Comparison of ENCODE assay signal across 8 cellular contexts in the genomic region with DNA sequence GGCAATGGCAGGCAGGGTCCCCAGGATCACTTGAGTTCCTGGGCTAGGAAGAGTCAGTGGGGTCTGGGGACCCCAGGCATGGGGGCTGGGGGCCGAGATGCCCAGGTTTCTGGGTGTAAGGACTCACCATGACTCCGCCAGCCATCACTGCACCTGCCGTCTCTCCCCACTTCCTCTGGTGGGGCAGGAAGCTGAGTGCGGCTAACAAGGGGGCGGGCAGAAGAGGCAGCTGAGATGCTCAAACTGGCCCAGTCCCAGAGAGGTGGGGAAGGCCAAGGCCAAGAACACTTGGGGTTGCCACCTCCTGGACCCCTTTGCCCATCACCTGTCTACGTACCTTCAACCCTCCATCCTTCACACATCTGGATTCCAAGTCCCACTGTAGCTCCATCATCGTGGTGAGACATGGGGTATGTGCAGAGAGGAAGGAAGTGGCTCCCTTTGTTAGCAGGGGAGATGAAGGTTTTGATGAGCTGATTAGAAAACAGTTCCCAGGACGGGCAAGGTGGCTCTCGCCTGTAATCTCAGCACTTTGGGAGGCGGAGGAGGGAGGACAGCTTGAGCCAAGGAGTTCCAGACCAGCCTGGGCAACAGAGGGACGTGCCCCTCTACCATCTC. TPM values are rescaled to one million over a fixed set of nuclear protein-coding genes. Genes with fewer than 3 reads are reported as not detected.
DNase-seq lines count a peak whose midpoint lies in the region; ATAC-seq and TF ChIP-seq lines count a peak whose summit lies in the region.

A gene with protein sequence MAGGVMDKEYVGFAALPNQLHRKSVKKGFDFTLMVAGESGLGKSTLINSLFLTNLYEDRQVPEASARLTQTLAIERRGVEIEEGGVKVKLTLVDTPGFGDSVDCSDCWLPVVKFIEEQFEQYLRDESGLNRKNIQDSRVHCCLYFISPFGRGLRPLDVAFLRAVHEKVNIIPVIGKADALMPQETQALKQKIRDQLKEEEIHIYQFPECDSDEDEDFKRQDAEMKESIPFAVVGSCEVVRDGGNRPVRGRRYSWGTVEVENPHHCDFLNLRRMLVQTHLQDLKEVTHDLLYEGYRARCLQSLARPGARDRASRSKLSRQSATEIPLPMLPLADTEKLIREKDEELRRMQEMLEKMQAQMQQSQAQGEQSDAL (minus strand): TSS at position 164 of the 618 bp plus-strand sequence. CDS start 19 bp downstream, at position 145.

- peak within 1 kb of the TSS; percentile 97 to 100 (median 100) for H3K27ac Mint-ChIP-seq in CD4-positive, alpha-beta memory T cell
- no peak within 1 kb of the TSS; the same call in 1 of the 2 replicates for H3K27ac Mint-ChIP-seq in WTC11

- H3K9me3 Mint-ChIP-seq in CD4-positive, alpha-beta memory T cell = peaks cover 0 to 5% (median 0%) of the 10 kb centered on the region in 8 donors
- H3K9me3 Mint-ChIP-seq in WTC11 = no peaks in the 10 kb centered on the region

- TF ChIP-seq CTCF in psoas muscle (IDR thresholded peaks at IDR 0.05) (no peak), WTC11 (IDR thresholded peaks at IDR 0.05) (no peak)

- peaks cover 6% of the 10 kb centered on the region for H3K36me3 ChIP-seq in CD4-positive, alpha-beta memory T cell (ENCODE audit: insufficient read depth, low read length)
- H3K36me3 ChIP-seq in KOPT-K1 (ENCODE audit: insufficient read depth, low read length) (peaks cover 17% of the 10 kb centered on the region), psoas muscle (ENCODE audit: insufficient read depth in 1 of 2, low read depth in 1 of 2) (no peaks in the 10 kb centered on the region)

- peaks cover 32 to 69% (median 48%) of the 10 kb centered on the region in 4 donors for H3K4me1 Mint-ChIP-seq in CD4-positive, alpha-beta memory T cell
- H3K4me1 Mint-ChIP-seq in WTC11 = peaks cover 4% of the 10 kb centered on the region

- 43 to 59% (median 44%) methylated on average over 11 of the region's 11 CpGs for WGBS in psoas muscle, 3 donors

- peak within 1 kb of the TSS; percentile 86 for H3K27ac ChIP-seq in CD4-positive, alpha-beta memory T cell (ENCODE audit: low read depth, low read length)
- H3K27ac ChIP-seq in KOPT-K1 (ENCODE audit: low read depth, low read length, poor library complexity, severe bottlenecking) = peak within 1 kb of the TSS; percentile 98
- H3K27ac ChIP-seq in psoas muscle = peak within 1 kb of the TSS; percentile 32

- H3K4me1 ChIP-seq in CD4-positive, alpha-beta memory T cell (ENCODE audit: insufficient read depth, low read length) = peaks cover 59% of the 10 kb centered on the region
- peaks cover 10% of the 10 kb centered on the region for H3K4me1 ChIP-seq in psoas muscle

- no peaks in the 10 kb centered on the region for H3K27me3 Mint-ChIP-seq in CD4-positive, alpha-beta memory T cell
- peaks cover 13% of the 10 kb centered on the region for H3K27me3 Mint-ChIP-seq in WTC11 (ENCODE audit: low read depth)

- H3K36me3 Mint-ChIP-seq in CD4-positive, alpha-beta memory T cell = peaks cover 12 to 29% of the 10 kb centered on the region in 2 donors
- H3K36me3 Mint-ChIP-seq in WTC11 = 0 out of 2 replicates have a peak, but pooled peaks cover 2% of the 10 kb centered on the region

- ATAC-seq in psoas muscle (no peak), WTC11 (no peak), GM19463 (IDR thresholded peaks at IDR 0.05; ENCODE audit: unreplicated experiment) (no peak)

- H3K4me3 Mint-ChIP-seq in CD4-positive, alpha-beta memory T cell = peak within 1 kb of the TSS; percentile 82 to 97 (median 91)
- no peak within 1 kb of the TSS for H3K4me3 Mint-ChIP-seq in WTC11

- peak within 1 kb of the TSS; percentile 86 to 88 for H3K4me3 ChIP-seq in CD4-positive, alpha-beta memory T cell (ENCODE audit: low read length in 2 of 2)
- H3K4me3 ChIP-seq in psoas muscle = no peak within 1 kb of the TSS

- POLR2A ChIA-PET in CD4-positive, alpha-beta memory T cell (lab: Charles Lee; ENCODE audit: partially characterized antibody) = interaction anchor here (0.7 to 11.2 kb wide), 24 partner anchors 14 to 567 kb away, joined by 3 to 540 read pairs (median 4); a partner anchor contains a TSS
- POLR2A ChIA-PET in WTC11 (lab: Charles Lee) = interaction anchor here (0.9 kb wide), 1 partner anchor 10 kb away, joined by 3 read pairs; no protein-coding TSS in a partner anchor

- no peaks in the 10 kb centered on the region for H3K9me3 ChIP-seq in CD4-positive, alpha-beta memory T cell (ENCODE audit: control insufficient read depth in 1 of 2, low read length in 2 of 2)
- H3K9me3 ChIP-seq in KOPT-K1 (ENCODE audit: insufficient read depth, low read length, poor library complexity, severe bottlenecking) = no peaks in the 10 kb centered on the region
- H3K9me3 ChIP-seq in psoas muscle = no peaks in the 10 kb centered on the region

- H3K27me3 ChIP-seq in CD4-positive, alpha-beta memory T cell (ENCODE audit: insufficient read depth, low read length) = no peaks in the 10 kb centered on the region
- no peaks in the 10 kb centered on the region for H3K27me3 ChIP-seq in psoas muscle (ENCODE audit: insufficient read depth in 3 of 3, low read length in 2 of 3)

- intact Hi-C loops in CD4-positive, alpha-beta memory T cell (cut with micrococcal nuclease) = loop anchor here (1.0 kb wide), 2 partner anchors 13 to 27 kb away; a partner anchor contains a TSS
- intact Hi-C loops in psoas muscle (cut with DNase I) = no loop called here

- peak; percentile 78 to 89 (median 82) for DNase-seq in CD4-positive, alpha-beta memory T cell
- DNase-seq in activated T-helper 1 cell treated with anti-CD3 and anti-CD28 coated beads, Interleukin-2, amount 50 U/mL, for 16 hours (ENCODE audit: low read depth in 1 of 2, low spot score in 1 of 2) = peak; percentile 55 to 66
- DNase-seq in psoas muscle (no peak), AML-193 (lab: John Stamatoyannopoulos, UW) (no peak), WTC11 (ENCODE audit: low spot score) (no peak), dermis blood vessel endothelial cell (no peak)

- CTCF ChIA-PET in CD4-positive, alpha-beta memory T cell (lab: Charles Lee; ENCODE audit: partially characterized antibody) = interaction anchor here (0.6 to 3.6 kb wide), 13 partner anchors 9 to 290 kb away, joined by 3 to 33 read pairs (median 4); a partner anchor contains a TSS
- CTCF ChIA-PET in WTC11 (lab: Charles Lee) = interaction anchor here (1.1 to 1.3 kb wide), 2 partner anchors 12 to 13 kb away, joined by 3 read pairs; no protein-coding TSS in a partner anchor

TF ChIP-seq in WTC11, 78 proteins besides CTCF, POLR2A, EP300 and RAD21 (continues in another document):
- TF ChIP-seq TCF7 (CRISPR knock-in tag; IDR thresholded peaks at IDR 0.05; ENCODE audit: low read depth) (no peak), MYBL2 (CRISPR knock-in tag; IDR thresholded peaks at IDR 0.05) (no peak), RELA (CRISPR knock-in tag; IDR thresholded peaks at IDR 0.05; ENCODE audit: borderline replicate concordance) (no peak), ZNF317 (CRISPR knock-in tag; IDR thresholded peaks at IDR 0.05; ENCODE audit: borderline replicate concordance, low read depth) (no peak), TP53 (CRISPR knock-in tag; IDR thresholded peaks at IDR 0.05) (no peak), NFYB (CRISPR knock-in tag; conservative IDR thresholded peaks at IDR 0.05; ENCODE audit: low read depth) (no peak), ZNF138 (CRISPR knock-in tag; conservative IDR thresholded peaks at IDR 0.05) (no peak), JAZF1 (CRISPR knock-in tag; IDR thresholded peaks at IDR 0.05) (no peak)
- TF ChIP-seq, protein P1, sequence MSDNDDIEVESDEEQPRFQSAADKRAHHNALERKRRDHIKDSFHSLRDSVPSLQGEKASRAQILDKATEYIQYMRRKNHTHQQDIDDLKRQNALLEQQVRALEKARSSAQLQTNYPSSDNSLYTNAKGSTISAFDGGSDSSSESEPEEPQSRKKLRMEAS (CRISPR knock-in tag; IDR thresholded peaks at IDR 0.05) = no peak
- TF ChIP-seq, protein P2, sequence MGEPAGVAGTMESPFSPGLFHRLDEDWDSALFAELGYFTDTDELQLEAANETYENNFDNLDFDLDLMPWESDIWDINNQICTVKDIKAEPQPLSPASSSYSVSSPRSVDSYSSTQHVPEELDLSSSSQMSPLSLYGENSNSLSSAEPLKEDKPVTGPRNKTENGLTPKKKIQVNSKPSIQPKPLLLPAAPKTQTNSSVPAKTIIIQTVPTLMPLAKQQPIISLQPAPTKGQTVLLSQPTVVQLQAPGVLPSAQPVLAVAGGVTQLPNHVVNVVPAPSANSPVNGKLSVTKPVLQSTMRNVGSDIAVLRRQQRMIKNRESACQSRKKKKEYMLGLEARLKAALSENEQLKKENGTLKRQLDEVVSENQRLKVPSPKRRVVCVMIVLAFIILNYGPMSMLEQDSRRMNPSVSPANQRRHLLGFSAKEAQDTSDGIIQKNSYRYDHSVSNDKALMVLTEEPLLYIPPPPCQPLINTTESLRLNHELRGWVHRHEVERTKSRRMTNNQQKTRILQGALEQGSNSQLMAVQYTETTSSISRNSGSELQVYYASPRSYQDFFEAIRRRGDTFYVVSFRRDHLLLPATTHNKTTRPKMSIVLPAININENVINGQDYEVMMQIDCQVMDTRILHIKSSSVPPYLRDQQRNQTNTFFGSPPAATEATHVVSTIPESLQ (CRISPR knock-in tag; IDR thresholded peaks at IDR 0.05) = no peak
- TF ChIP-seq, protein P3, sequence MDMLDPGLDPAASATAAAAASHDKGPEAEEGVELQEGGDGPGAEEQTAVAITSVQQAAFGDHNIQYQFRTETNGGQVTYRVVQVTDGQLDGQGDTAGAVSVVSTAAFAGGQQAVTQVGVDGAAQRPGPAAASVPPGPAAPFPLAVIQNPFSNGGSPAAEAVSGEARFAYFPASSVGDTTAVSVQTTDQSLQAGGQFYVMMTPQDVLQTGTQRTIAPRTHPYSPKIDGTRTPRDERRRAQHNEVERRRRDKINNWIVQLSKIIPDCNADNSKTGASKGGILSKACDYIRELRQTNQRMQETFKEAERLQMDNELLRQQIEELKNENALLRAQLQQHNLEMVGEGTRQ (CRISPR knock-in tag; IDR thresholded peaks at IDR 0.05) = no peak

RNA-seq across cellular contexts. Expression of the gene that starts here (rescaled TPM):
- 100 to 1,000 TPM; 198 to 206 TPM for total RNA-seq in CD4-positive, alpha-beta memory T cell
- polyA plus RNA-seq in CD4-positive, alpha-beta memory T cell = 100 to 1,000 TPM; 210 to 212 TPM
- total RNA-seq in psoas muscle (1 to 10 TPM in 2 of 4 donors, under 1 TPM in 2; 0.34 to 1.8 (median 0.90) TPM), WTC11 (2021) (2.3 to 2.7 TPM (median 2.6 TPM) in 3 replicates), dermis blood vessel endothelial cell (not detected in 2 replicates)
- polyA plus RNA-seq in psoas muscle = under 1 TPM; 0.22 to 0.51 (median 0.28) TPM

Comparison
In these comparisons a context has a peak if more than half of its experiments do, and no peak if none do; other contexts are left out.
1. RNA of the gene that starts here (total RNA-seq): 198 to 206 TPM in CD4-positive, alpha-beta memory T cell; 2.3 to 2.7 TPM in WTC11, 0.34 to 1.8 TPM in psoas muscle and not detected in dermis blood vessel endothelial cell; every median in the first group is over 10 times any median in the second.
2. RNA of the gene that starts here (polyA plus RNA-seq): 210 to 212 TPM in CD4-positive, alpha-beta memory T cell; 0.22 to 0.51 TPM in psoas muscle; every median in the first group is over 100 times any median in the second.
3. DNase-seq: peak in CD4-positive, alpha-beta memory T cell (5 of 5) and activated T-helper 1 cell treated with anti-CD3 and anti-CD28 coated beads, Interleukin-2, amount 50 U/mL, for 16 hours (2 of 2); none in psoas muscle (0 of 2), AML-193 (0 of 2), WTC11 (single experiment) and dermis blood vessel endothelial cell (single experiment).
4. H3K27ac ChIP-seq: peak in every context shown above with its lines; median percentile 98 in KOPT-K1; 86 in CD4-positive, alpha-beta memory T cell; 32 in psoas muscle.